ENCODE assay signal across 14 cellular contexts in genomic region chr12:3558854-3559253, GRCh38.
DNase-seq lines count a peak whose midpoint lies in the region; ATAC-seq and TF ChIP-seq lines count a peak whose summit lies in the region.
"Had no signal": no experiment of that assay in that cellular context is flagged by ENCODE, and none has a peak within 500 bp of the region (broad histone marks: within the 10 kb centered on the region; RNA-seq: fewer than 3 reads in every experiment).

No MANE protein-coding gene starts in this region.

- intact Hi-C loops in tibial artery (cut with DNase I; ENCODE audit: low total_unique reads): no loop called here

- TF ChIP-seq CTCF in RWPE2 (IDR thresholded peaks at IDR 0.05; ENCODE audit: poor library complexity, severe bottlenecking): no peak
- TF ChIP-seq CTCF in tibial artery (IDR thresholded peaks at IDR 0.05): no peak

- H3K27ac ChIP-seq in RWPE2 (ENCODE audit: poor library complexity, severe bottlenecking) (no peak overlapping the region), tibial artery (no peak overlapping the region)
- H3K27ac ChIP-seq: 22Rv1; A549; BLaER1 treated with 17β-estradiol and CSF1 and Interleukin-3, amounts not matched to agents 10 nM and 100 nM; C4-2B had no signal

- no peak overlapping the region for H3K4me3 ChIP-seq in RWPE2 (ENCODE audit: severe bottlenecking)
- H3K4me3 ChIP-seq in tibial artery: no peak overlapping the region
- H3K4me3 ChIP-seq: A549; BLaER1 treated with 17β-estradiol and CSF1 and Interleukin-3, amounts not matched to agents 10 nM and 100 nM had no signal

- ATAC-seq in RWPE2 (ENCODE audit: low read depth) (no peak), HG03439 (IDR thresholded peaks at IDR 0.05; ENCODE audit: unreplicated experiment) (no peak)
- ATAC-seq: A549 had no signal

- H3K36me3 ChIP-seq in RWPE2 (ENCODE audit: low read depth) (no peaks in the 10 kb centered on the region), tibial artery (no peaks in the 10 kb centered on the region)
- H3K36me3 ChIP-seq: BLaER1 treated with 17β-estradiol and CSF1 and Interleukin-3, amounts not matched to agents 10 nM and 100 nM had no signal

- peak; percentile 4 for DNase-seq in RWPE2 (ENCODE audit: low spot score)
- peak; percentile 41 for DNase-seq in mesenteric fat pad (ENCODE audit: low spot score)
- peak; percentile 7 to 9 for DNase-seq in tibial artery
- DNase-seq in DMS53 (lab: John Stamatoyannopoulos, UW): no peak
- DNase-seq: AML-193; CD8-positive, alpha-beta memory T cell; DMS 273 treated with DMSO at 0.1 percent for 48 hours; DMS79 treated with DMSO at 0.1 percent for 48 hours; GF-D8 had no signal

- peaks cover 5% of the 10 kb centered on the region for H3K27me3 ChIP-seq in RWPE2 (ENCODE audit: insufficient read depth, poor library complexity, severe bottlenecking)
- H3K27me3 ChIP-seq in tibial artery: peaks cover 0 to 17% of the 10 kb centered on the region in 2 donors
- H3K27me3 ChIP-seq: BLaER1 treated with 17β-estradiol and CSF1 and Interleukin-3, amounts not matched to agents 10 nM and 100 nM had no signal

- H3K9me3 ChIP-seq in RWPE2 (ENCODE audit: severe bottlenecking): no peaks in the 10 kb centered on the region
- H3K9me3 ChIP-seq in tibial artery: no peaks in the 10 kb centered on the region
- H3K9me3 ChIP-seq: BLaER1 treated with 17β-estradiol and CSF1 and Interleukin-3, amounts not matched to agents 10 nM and 100 nM had no signal

- H3K4me1 ChIP-seq in RWPE2 (ENCODE audit: insufficient read depth, poor library complexity, severe bottlenecking) (no peaks in the 10 kb centered on the region), tibial artery (no peaks in the 10 kb centered on the region)
- H3K4me1 ChIP-seq: A549 had no signal
